Comparison of ENCODE assay signal across 24 cellular contexts in genomic region chr21:17597680-17598079, GRCh38. TPM values are rescaled to one million over a fixed set of nuclear protein-coding genes. Genes with fewer than 3 reads are reported as not detected.
DNase-seq lines count a peak whose midpoint lies in the region; ATAC-seq, FAIRE-seq and TF ChIP-seq lines count a peak whose summit lies in the region.
"Had no signal": no experiment of that assay in that cellular context is flagged by ENCODE, and none has a peak within 500 bp of the region (broad histone marks: within the 10 kb centered on the region; RNA-seq: fewer than 3 reads in every experiment).

No MANE protein-coding gene starts in this region.

- H3K36me3 Mint-ChIP-seq in mesothelial cell of epicardium, result peaks cover 47% of the 10 kb centered on the region

- H3K27ac Mint-ChIP-seq in mesothelial cell of epicardium, result no peak overlapping the region
- H3K27ac Mint-ChIP-seq: CD4-positive, alpha-beta T cell; GM23338; T-cell had no signal

- H3K9me3 Mint-ChIP-seq in mesothelial cell of epicardium, result no peaks in the 10 kb centered on the region
- H3K9me3 Mint-ChIP-seq: CD4-positive, alpha-beta T cell; GM23338; T-cell had no signal

- DNase-seq in frontal cortex (ENCODE audit: low spot score in 2 of 2) (no peak), GDM1 (lab: John Stamatoyannopoulos, UW) (no peak), mesothelial cell of epicardium (ENCODE audit: low spot score in 2 of 2, unreplicated experiment in 2 of 2) (no peak)
- DNase-seq in activated CD4-positive, alpha-beta T cell treated with anti-CD3 and anti-CD28 coated beads for 1 hour, result no peak
- DNase-seq: CD4-positive, alpha-beta T cell; COR-L47; DMS79; IMR-90; NCI-H1105; NCI-H146; NCI-H2029; NCI-H2171 treated with DMSO at 0.1 percent for 48 hours; NCI-H524 treated with DMSO at 0.1 percent for 48 hours; NCI-H82; T-cell had no signal

- no peak for TF ChIP-seq CTCF in mesothelial cell of epicardium (IDR thresholded peaks at IDR 0.05; ENCODE audit: unreplicated experiment)

- peak; percentile 23 for FAIRE-seq in frontal cortex (lab: Jason Lieb, UNC)
- FAIRE-seq: GM18507, GM19239, HTR-8/SVneo had no signal

- no peak overlapping the region for H3K4me3 Mint-ChIP-seq in mesothelial cell of epicardium
- H3K4me3 Mint-ChIP-seq: GM23338, T-cell had no signal

- no peaks in the 10 kb centered on the region for H3K27me3 Mint-ChIP-seq in mesothelial cell of epicardium (ENCODE audit: low read depth)
- H3K27me3 Mint-ChIP-seq: CD4-positive, alpha-beta T cell; T-cell had no signal

- ATAC-seq in GM18502 (IDR thresholded peaks at IDR 0.05; ENCODE audit: poor library complexity, unreplicated experiment) (peak; percentile 47), HG02610 (IDR thresholded peaks at IDR 0.05; ENCODE audit: unreplicated experiment) (peak; percentile 54), HG03432 (IDR thresholded peaks at IDR 0.05; ENCODE audit: unreplicated experiment) (peak; percentile 31)
- ATAC-seq: GM23338, Panc1, SK-N-SH treated with all-trans-retinoic acid at 6 μM for 48 hours, T-cell had no signal

- peaks cover 3% of the 10 kb centered on the region for H3K4me1 Mint-ChIP-seq in mesothelial cell of epicardium
- H3K4me1 Mint-ChIP-seq: GM23338 had no signal

RNA-seq across cellular contexts. Expression of gene BTG3, which starts 15.0 kb away (rescaled TPM):
- total RNA-seq in frontal cortex (20.8 TPM), mesothelial cell of epicardium (38.5 to 41.1 TPM (median 38.5 TPM) in 3 replicates)
